ENCODE assay signal across 10 cellular contexts in the genomic region with DNA sequence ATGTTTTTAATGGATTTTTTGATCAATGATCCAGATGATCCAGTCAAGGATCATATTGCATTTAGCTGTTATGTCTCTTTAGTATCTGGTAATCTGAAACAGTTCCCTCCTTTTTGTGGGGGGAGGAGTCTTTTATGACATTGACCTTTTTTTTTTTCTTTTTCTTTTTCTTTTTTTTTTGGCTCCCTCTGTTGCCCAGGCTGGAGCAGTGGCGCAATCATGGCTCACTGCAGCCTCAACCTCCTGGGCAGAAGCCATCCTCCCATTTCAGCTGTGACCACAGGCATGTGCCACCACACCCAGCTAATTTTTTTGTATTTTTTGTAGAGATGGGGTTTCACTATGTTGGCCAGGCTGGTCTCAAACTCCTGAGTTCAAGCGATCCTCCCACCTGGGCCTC. TPM values are rescaled to one million over a fixed set of nuclear protein-coding genes. Genes with fewer than 3 reads are reported as not detected.
DNase-seq lines count a peak whose midpoint lies in the region; TF ChIP-seq lines count a peak whose summit lies in the region.
"Not testable (repeated sequence)": the region's sequence is repeated elsewhere in the genome, so short reads cannot be mapped to it uniquely, and the experiment has no call there.
"Had no signal": no experiment of that assay in that cellular context is flagged by ENCODE, and none has a peak within 500 bp of the region (broad histone marks: within the 10 kb centered on the region; RNA-seq: fewer than 3 reads in every experiment).

No MANE protein-coding gene starts in this region.

- H3K36me3 ChIP-seq in KMS-11 (ENCODE audit: insufficient read depth); osteoblast (ENCODE audit: insufficient read depth, low read length): not testable (repeated sequence)

- H3K27me3 ChIP-seq in KMS-11 (ENCODE audit: insufficient read depth, low read depth): not testable (repeated sequence)
- peaks cover 15% of the 10 kb centered on the region for H3K27me3 ChIP-seq in osteoblast (ENCODE audit: insufficient read depth, low read length)

- not testable (repeated sequence) for H4K20me1 ChIP-seq in KMS-11 (ENCODE audit: insufficient read depth); osteoblast (ENCODE audit: insufficient read depth, low read length)

- peaks cover 18% of the 10 kb centered on the region for H3K4me1 Mint-ChIP-seq in MCF 10A (ENCODE audit: insufficient read depth, unreplicated experiment)

- H3K9ac ChIP-seq in KMS-11: not testable (repeated sequence)

- intact Hi-C loops in MCF 10A (cut with micrococcal nuclease): not testable (repeated sequence)

- peak overlapping the region; percentile 18; the same call in 1 of the 2 replicates for H3K4me2 ChIP-seq in KMS-11
- not testable (repeated sequence) for H3K4me2 ChIP-seq in osteoblast (ENCODE audit: insufficient read depth, low read length)

- not testable (repeated sequence) for H3K27ac Mint-ChIP-seq in MCF 10A (ENCODE audit: low read depth, unreplicated experiment)

- POLR2A ChIA-PET in MCF 10A (lab: Yijun Ruan, JAX): interaction anchor here (0.6 to 1.0 kb wide), 2 partner anchors 27 to 298 kb away, joined by 3 read pairs; no protein-coding TSS in a partner anchor

- H3K9me3 Mint-ChIP-seq in MCF 10A (ENCODE audit: unreplicated experiment): not testable (repeated sequence)

- H2AFZ ChIP-seq in KMS-11 (ENCODE audit: low read depth); osteoblast (ENCODE audit: low read length): not testable (repeated sequence)

- not testable (repeated sequence) for H3K4me3 ChIP-seq in KMS-11 (IDR thresholded peaks at IDR 0.05; ENCODE audit: insufficient read depth, low read depth, low read length); fibroblast of villous mesenchyme (ENCODE audit: low read depth, low read length); osteoblast (ENCODE audit: insufficient read depth, low read length)

- in situ Hi-C loops in ACHN (cut with HindIII; ENCODE audit: low pct_ligation_motif_present, low pct_unique_long_range_greater_than_20kb, low sequenced_read_pairs): not testable (repeated sequence)

- H3K27me3 Mint-ChIP-seq in MCF 10A (ENCODE audit: insufficient read depth, unreplicated experiment): not testable (repeated sequence)

- CTCF ChIA-PET in MCF 10A (lab: Yijun Ruan, JAX): interaction anchor here (0.7 to 0.9 kb wide), 3 partner anchors 8 to 822 kb away, joined by 3 to 4 read pairs (median 3); no protein-coding TSS in a partner anchor

- not testable (repeated sequence) for H3K79me2 ChIP-seq in KMS-11 (ENCODE audit: insufficient read depth, low read depth); osteoblast (ENCODE audit: insufficient read depth, low read length)

- H3K9me3 ChIP-seq in osteoblast (ENCODE audit: low read depth, low read length): not testable (repeated sequence)

- not testable (repeated sequence) for H3K4me1 ChIP-seq in KMS-11 (ENCODE audit: low read depth, poor library complexity, severe bottlenecking); osteoblast (ENCODE audit: insufficient read depth, low read length)

- peak; percentile 69 for DNase-seq in ACHN
- DNase-seq in GM03348 (ENCODE audit: low spot score): peak; percentile 68
- DNase-seq in NCI-H69 (lab: John Stamatoyannopoulos, UW): peak; percentile 53
- peak; percentile 57 for DNase-seq in SKM-1 treated with dmso at 0.1 percent for 144 hours (lab: John Stamatoyannopoulos, UW; ENCODE audit: unreplicated experiment)
- DNase-seq in MCF 10A (ENCODE audit: unreplicated experiment): peak; percentile 77
- DNase-seq in fibroblast of villous mesenchyme (ENCODE audit: low read depth): peak; percentile 72
- DNase-seq in osteoblast (ENCODE audit: insufficient read length, low spot score, missing footprints): peak; percentile 49

- H3K36me3 Mint-ChIP-seq in MCF 10A (ENCODE audit: insufficient read depth, unreplicated experiment): not testable (repeated sequence)

- not testable (repeated sequence) for TF ChIP-seq CTCF in KMS-11 (conservative IDR thresholded peaks at IDR 0.05; ENCODE audit: low read depth, low read length); MCF 10A (IDR thresholded peaks at IDR 0.05; ENCODE audit: unreplicated experiment); fibroblast of villous mesenchyme (IDR thresholded peaks at IDR 0.05; ENCODE audit: insufficient read depth, low read depth, low read length); osteoblast (IDR thresholded peaks at IDR 0.05; ENCODE audit: extremely low read depth, low read depth, low read length)

- H3K27ac ChIP-seq in KMS-11; osteoblast (ENCODE audit: low read depth, low read length): not testable (repeated sequence)

- not testable (repeated sequence) for BruUV-seq in MCF 10A (replicated peaks; lab: Mats Ljungman, UMichigan)

- not testable (repeated sequence) for H3K4me3 Mint-ChIP-seq in MCF 10A (ENCODE audit: unreplicated experiment)

RNA-seq across cellular contexts. Expression of gene SMKR1, which starts 22.1 kb away (rescaled TPM):
- total RNA-seq in MCF 10A (2022): 12.4 and 17.1 TPM in 2 replicates
- not detected in 2 replicates for total RNA-seq in fibroblast of villous mesenchyme
- 0.72 and 0.88 TPM in 2 replicates for total RNA-seq in osteoblast
- total RNA-seq: G401, transverse colon had no signal
